ENCODE assay signal across 22 cellular contexts in genomic region chr12:17334784-17335183, GRCh38.
"Had no signal": no experiment of that assay in that cellular context is flagged by ENCODE, and none has a peak within 500 bp of the region (broad histone marks: within the 10 kb centered on the region; RNA-seq: fewer than 3 reads in every experiment).

No MANE protein-coding gene starts in this region.

- H3K36me3 ChIP-seq: brain microvascular endothelial cell, Peyer's patch had no signal

- H3K9me3 ChIP-seq: Peyer's patch had no signal

- H3K27ac ChIP-seq: brain microvascular endothelial cell, Peyer's patch had no signal

- H3K4me1 ChIP-seq: Peyer's patch had no signal

- ATAC-seq: activated CD4-positive, CD25-positive, alpha-beta regulatory T cell treated with anti-CD3 and anti-CD28 coated beads, Interleukin-2, amount 50 U/mL, for 24 hours; activated CD8-positive, alpha-beta T cell treated with anti-CD3 and anti-CD28 coated beads for 36 hours; activated T-cell treated with anti-CD3 and anti-CD28 coated beads, Interleukin-2, amount 50 U/mL, for 72 hours had no signal

- H3K27me3 ChIP-seq: brain microvascular endothelial cell, Peyer's patch had no signal

- H3K4me3 ChIP-seq: Peyer's patch had no signal

- DNase-seq: activated CD4-positive, alpha-beta T cell treated with anti-CD3 and anti-CD28 coated beads for 4 hours; activated CD8-positive, alpha-beta memory T cell treated with anti-CD3 and anti-CD28 coated beads, Interleukin-2, amount 50 U/mL, for 4 hours; activated CD8-positive, alpha-beta T cell treated with anti-CD3 and anti-CD28 coated beads for 36 hours; activated gamma-delta T cell treated with Interleukin-2 at 50 U/mL for 16 hours; activated naive CD4-positive, alpha-beta T cell treated with anti-CD3 and anti-CD28 coated beads, Interleukin-2, amount 10 ng/mL, durations not matched to agents 7 days and 5 days; activated naive CD8-positive, alpha-beta T cell treated with anti-CD3 and anti-CD28 coated beads for 36 hours; activated T-cell treated with anti-CD3 and anti-CD28 coated beads, Interleukin-2, amount 50 U/mL, for 72 hours; brain microvascular endothelial cell; cerebellar nuclear complex; Kasumi-1; NCI-H1048; NCI-H146; NCI-H187 treated with DMSO at 0.1 percent for 48 hours; NCI-H2081 treated with DMSO at 0.1 percent for 48 hours; NCI-H2171 treated with DMSO at 0.1 percent for 48 hours; NCI-H226; NCI-H526; NCI-H82; OCI-M1; Peyer's patch; SHP77 treated with DMSO at 0.1 percent for 48 hours had no signal
